ENCODE assay signal across 13 cellular contexts in the genomic region with DNA sequence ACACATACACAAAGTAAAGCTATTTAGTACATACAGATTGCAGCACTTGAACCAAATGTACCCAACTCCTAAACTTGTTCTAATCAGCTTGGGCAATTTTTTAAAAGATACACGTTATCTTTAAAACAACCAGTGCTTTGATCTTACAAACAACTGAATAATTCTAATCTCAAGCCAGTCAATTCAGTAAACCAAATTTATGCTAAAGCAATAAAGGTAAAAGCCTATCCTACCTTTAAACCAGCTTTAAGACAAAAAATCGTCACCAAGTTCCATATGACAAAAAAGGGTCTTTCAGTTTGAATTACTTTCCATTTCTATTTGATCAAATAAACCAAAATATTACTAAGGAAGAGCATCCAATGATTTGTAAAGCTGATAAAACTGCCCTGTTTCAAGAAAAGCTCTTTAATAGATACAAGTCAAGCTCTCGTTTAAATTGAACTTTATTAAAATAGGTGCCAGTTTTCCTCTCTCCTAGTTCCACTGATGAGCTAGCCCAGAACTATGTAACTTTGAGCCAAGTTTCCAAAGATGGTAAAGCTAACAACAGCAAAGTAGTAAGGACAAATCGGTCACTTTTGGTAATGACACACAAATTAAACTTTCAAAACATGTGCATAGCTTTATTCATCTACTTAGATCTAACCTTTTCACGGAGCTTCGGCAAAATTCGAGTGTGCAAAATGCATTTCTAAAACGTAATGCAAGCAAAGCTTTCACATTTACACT. TPM values are rescaled to one million over a fixed set of nuclear protein-coding genes. Genes with fewer than 3 reads are reported as not detected.
DNase-seq lines count a peak whose midpoint lies in the region; ATAC-seq and TF ChIP-seq lines count a peak whose summit lies in the region.
"Had no signal": no experiment of that assay in that cellular context is flagged by ENCODE, and none has a peak within 500 bp of the region (broad histone marks: within the 10 kb centered on the region; RNA-seq: fewer than 3 reads in every experiment).

No MANE protein-coding gene starts in this region.

- no peak for DNase-seq in activated T-cell treated with anti-CD3 and anti-CD28 coated beads, Interleukin-2, amount 50 U/mL, for 4 hours
- no peak for DNase-seq in activated T-cell treated with anti-CD3 and anti-CD28 coated beads for 4 hours
- no peak for DNase-seq in body of pancreas
- no peak for DNase-seq in immature natural killer cell
- no peak for DNase-seq in thoracic aorta (ENCODE audit: low spot score)
- no peak for DNase-seq in AG08395 (ENCODE audit: low spot score)
- DNase-seq: activated CD4-positive, alpha-beta T cell treated with anti-CD3 and anti-CD28 coated beads, Interleukin-2, amount 50 U/mL, for 4 hours; naive B cell; NCI-H446 had no signal

- intact Hi-C loops in body of pancreas (cut with DNase I) = no loop called here

- H3K4me3 ChIP-seq in body of pancreas (no peak overlapping the region), thoracic aorta (peak overlapping the region; percentile 59)
- H3K4me3 ChIP-seq: cardiac muscle cell had no signal

- H3K9me3 ChIP-seq in body of pancreas (no peaks in the 10 kb centered on the region), thoracic aorta (no peaks in the 10 kb centered on the region)

- ATAC-seq in activated T-cell treated with anti-CD3 and anti-CD28 coated beads, Interleukin-2, amount 50 U/mL, for 4 hours = peak; percentile 38 to 48
- no peak for ATAC-seq in body of pancreas
- ATAC-seq in thoracic aorta (ENCODE audit: insufficient number of reproducible peaks, low FRiP score, low read depth) = no peak
- no peak for ATAC-seq in GM21528 (IDR thresholded peaks at IDR 0.05; ENCODE audit: low FRiP score, unreplicated experiment)
- ATAC-seq in GM21529 (IDR thresholded peaks at IDR 0.05; ENCODE audit: unreplicated experiment) = no peak

- peaks cover 57% of the 10 kb centered on the region for H3K4me1 ChIP-seq in body of pancreas
- peaks cover 45 to 57% of the 10 kb centered on the region in 2 donors for H3K4me1 ChIP-seq in thoracic aorta (ENCODE audit: control insufficient read depth in 1 of 2, low read depth in 2 of 2)

- H3K27me3 ChIP-seq in body of pancreas (no peaks in the 10 kb centered on the region), thoracic aorta (replicated peaks; ENCODE audit: insufficient read depth) (no peaks in the 10 kb centered on the region)
- H3K27me3 ChIP-seq: cardiac muscle cell had no signal

- TF ChIP-seq CTCF in body of pancreas (IDR thresholded peaks at IDR 0.05) (no peak), thoracic aorta (IDR thresholded peaks at IDR 0.05) (no peak)

- peaks cover 26% of the 10 kb centered on the region for H3K4me1 Mint-ChIP-seq in activated T-cell treated with anti-CD3 and anti-CD28 coated beads, Interleukin-2, amount 50 U/mL, for 4 hours (ENCODE audit: low read depth)
- peaks cover 11 to 68% of the 10 kb centered on the region in 2 donors for H3K4me1 Mint-ChIP-seq in immature natural killer cell

- WGBS in body of pancreas, 2 donors = 40 to 50% methylated on average over 8 of the region's 8 CpGs

- no peaks in the 10 kb centered on the region for H3K9me3 Mint-ChIP-seq in activated T-cell treated with anti-CD3 and anti-CD28 coated beads, Interleukin-2, amount 50 U/mL, for 4 hours
- no peaks in the 10 kb centered on the region for H3K9me3 Mint-ChIP-seq in immature natural killer cell
- H3K9me3 Mint-ChIP-seq: naive B cell had no signal

- no peaks in the 10 kb centered on the region for H3K27me3 Mint-ChIP-seq in activated T-cell treated with anti-CD3 and anti-CD28 coated beads, Interleukin-2, amount 50 U/mL, for 4 hours (ENCODE audit: low read depth)
- H3K27me3 Mint-ChIP-seq in immature natural killer cell (ENCODE audit: low read depth in 3 of 3) = no peaks in the 10 kb centered on the region
- H3K27me3 Mint-ChIP-seq: naive B cell had no signal

- H3K4me3 Mint-ChIP-seq in activated T-cell treated with anti-CD3 and anti-CD28 coated beads, Interleukin-2, amount 50 U/mL, for 4 hours = no peak overlapping the region
- no peak overlapping the region for H3K4me3 Mint-ChIP-seq in immature natural killer cell
- H3K4me3 Mint-ChIP-seq: naive B cell had no signal

- H3K36me3 Mint-ChIP-seq in activated T-cell treated with anti-CD3 and anti-CD28 coated beads, Interleukin-2, amount 50 U/mL, for 4 hours (ENCODE audit: insufficient read depth) = peaks cover 29% of the 10 kb centered on the region
- peaks cover 0 to 16% (median 3%) of the 10 kb centered on the region in 3 donors for H3K36me3 Mint-ChIP-seq in immature natural killer cell

- H3K36me3 ChIP-seq in body of pancreas (replicated peaks in 1 of 2; ENCODE audit: insufficient read depth in 1 of 2, low read depth in 2 of 2) (peaks cover 0 to 2% of the 10 kb centered on the region in 2 donors), thoracic aorta (peaks cover 10% of the 10 kb centered on the region)

- no peak for TF ChIP-seq POLR2A in body of pancreas (IDR thresholded peaks at IDR 0.05)

- peak overlapping the region in 3 of 4 donors; percentile 35 to 78 (median 53) for H3K27ac ChIP-seq in body of pancreas
- peak overlapping the region; percentile 51 to 73 for H3K27ac ChIP-seq in thoracic aorta
- H3K27ac ChIP-seq: cardiac muscle cell had no signal

- peak overlapping the region; percentile 11 to 56 (median 46) for H3K27ac Mint-ChIP-seq in immature natural killer cell

RNA-seq across cellular contexts. Expression of a gene that starts 10.2 kb away (rescaled TPM):
- not detected for total RNA-seq in activated T-cell treated with anti-CD3 and anti-CD28 coated beads, Interleukin-2, amount 50 U/mL, for 4 hours
- total RNA-seq in body of pancreas = not detected
- not detected for polyA plus RNA-seq in immature natural killer cell
- total RNA-seq in thoracic aorta = not detected
- total RNA-seq: cardiac muscle cell, temporal lobe had no signal
- polyA plus RNA-seq: cardiac muscle cell had no signal

RNA-seq across cellular contexts. Expression of a gene that starts 37.0 kb away (rescaled TPM):
- 10 to 100 TPM; 59.6 to 63.4 (median 60.9) TPM for total RNA-seq in activated T-cell treated with anti-CD3 and anti-CD28 coated beads, Interleukin-2, amount 50 U/mL, for 4 hours
- 10 to 100 TPM; 14.2 to 19.7 TPM for total RNA-seq in body of pancreas
- polyA plus RNA-seq in immature natural killer cell = 10 to 100 TPM in 2 of 3 donors, 1 to 10 TPM in 1; 8.6 to 17.2 (median 11.9) TPM
- total RNA-seq in thoracic aorta = 10 to 100 TPM; 39.7 to 65.8 TPM

Comparison
In these comparisons a context has a peak if more than half of its experiments do, and no peak if none do; other contexts are left out.
1. ATAC-seq: peak in activated T-cell treated with anti-CD3 and anti-CD28 coated beads, Interleukin-2, amount 50 U/mL, for 4 hours (2 of 2); none in body of pancreas (single experiment), thoracic aorta (single experiment), GM21528 (single experiment) and GM21529 (single experiment).